Comparison of ENCODE assay signal across 27 cellular contexts in the genomic region with DNA sequence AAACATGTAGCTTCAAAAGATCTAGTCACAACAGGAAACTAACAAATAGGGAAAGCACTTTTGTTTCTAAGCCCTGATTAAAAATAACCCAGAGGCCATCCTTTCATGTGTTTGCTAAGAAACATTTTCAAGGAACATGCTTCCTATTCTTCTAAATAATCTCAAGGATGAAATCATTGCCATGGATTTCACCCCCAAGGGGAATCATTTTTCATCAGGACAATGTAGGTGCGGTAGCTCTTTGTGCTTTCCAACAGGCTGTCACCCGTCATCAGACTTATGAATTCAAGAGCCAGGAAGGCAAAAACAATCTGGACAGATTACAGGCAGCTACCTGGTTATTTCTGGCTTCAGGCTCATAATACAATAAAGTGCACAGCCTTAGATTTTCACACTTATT. TPM values are rescaled to one million over a fixed set of nuclear protein-coding genes. Genes with fewer than 3 reads are reported as not detected.
"Had no signal": no experiment of that assay in that cellular context is flagged by ENCODE, and none has a peak within 500 bp of the region (broad histone marks: within the 10 kb centered on the region; RNA-seq: fewer than 3 reads in every experiment).

No MANE protein-coding gene starts in this region.

- H3K27ac ChIP-seq: adrenal gland, body of pancreas, Peyer's patch, SJSA1 had no signal

- H3K9me3 Mint-ChIP-seq: activated naive CD8-positive, alpha-beta T cell treated with anti-CD3 and anti-CD28 coated beads, Interleukin-2, amount 10 ng/mL, durations not matched to agents 7 days and 5 days; T-helper 1 cell treated with Interleukin-12 subunit alpha and Interleukin-12 subunit beta and Interleukin-4 antibody, amounts not matched to agents 30 μg/mL and 1 μg/mL, for 36 hours; WTC11 had no signal

- H3K36me3 Mint-ChIP-seq: activated naive CD8-positive, alpha-beta T cell treated with anti-CD3 and anti-CD28 coated beads, Interleukin-2, amount 10 ng/mL, durations not matched to agents 7 days and 5 days; WTC11 had no signal

- ATAC-seq: activated CD8-positive, alpha-beta T cell treated with anti-CD3 and anti-CD28 coated beads, Interleukin-2, amount 10 ng/mL, durations not matched to agents 7 days and 5 days; body of pancreas; SK-N-SH treated with all-trans-retinoic acid at 6 μM for 48 hours; WTC11 had no signal

- H3K4me3 Mint-ChIP-seq: activated CD8-positive, alpha-beta T cell treated with anti-CD3 and anti-CD28 coated beads, Interleukin-2, amount 10 ng/mL, durations not matched to agents 7 days and 5 days; activated naive CD8-positive, alpha-beta T cell treated with anti-CD3 and anti-CD28 coated beads, Interleukin-2, amount 10 ng/mL, durations not matched to agents 7 days and 5 days; T-helper 1 cell treated with Interleukin-12 subunit alpha and Interleukin-12 subunit beta and Interleukin-4 antibody, amounts not matched to agents 30 μg/mL and 1 μg/mL, for 36 hours; WTC11 had no signal

- H3K4me3 ChIP-seq: adrenal gland, body of pancreas, MG63, Peyer's patch, SJSA1 had no signal

- H3K4me1 Mint-ChIP-seq: activated naive CD8-positive, alpha-beta T cell treated with anti-CD3 and anti-CD28 coated beads, Interleukin-2, amount 10 ng/mL, durations not matched to agents 7 days and 5 days had no signal

- DNase-seq: activated CD4-positive, alpha-beta T cell treated with anti-CD3 and anti-CD28 coated beads for 48 hours; activated CD4-positive, alpha-beta T cell treated with anti-CD3 and anti-CD28 coated beads, Interleukin-2, amount 50 U/mL, for 4 hours; activated CD4-positive, CD25-positive, alpha-beta regulatory T cell treated with anti-CD3 and anti-CD28 coated beads, Interleukin-2, amount 50 U/mL, for 72 hours; activated CD8-positive, alpha-beta memory T cell treated with anti-CD3 and anti-CD28 coated beads, Interleukin-2, amount 50 U/mL, for 48 hours; activated CD8-positive, alpha-beta T cell treated with anti-CD3 and anti-CD28 coated beads, Interleukin-2, amount 10 ng/mL, durations not matched to agents 7 days and 5 days; activated naive CD4-positive, alpha-beta T cell treated with anti-CD3 and anti-CD28 coated beads, Interleukin-2, amount 50 U/mL, for 16 hours; activated naive CD8-positive, alpha-beta T cell treated with anti-CD3 and anti-CD28 coated beads, Interleukin-2, amount 10 ng/mL, durations not matched to agents 7 days and 5 days; activated T-cell treated with anti-CD3 and anti-CD28 coated beads, Interleukin-2, amount 50 U/mL, for 1 hour; adrenal gland; aorta; body of pancreas; central memory CD4-positive, alpha-beta T cell; MG63; NCI-H1105; NCI-H1436; NCI-H1694 treated with DMSO at 0.1 percent for 48 hours; NCI-H2081; NCI-H2171; NCI-H345; NCI-H510A; NCI-H526 treated with DMSO at 0.1 percent for 48 hours; Peyer's patch; SHP77 had no signal

- H3K27me3 ChIP-seq: adrenal gland, body of pancreas, MG63, Peyer's patch, SJSA1 had no signal

- H3K27ac Mint-ChIP-seq: activated CD8-positive, alpha-beta T cell treated with anti-CD3 and anti-CD28 coated beads, Interleukin-2, amount 10 ng/mL, durations not matched to agents 7 days and 5 days; activated naive CD8-positive, alpha-beta T cell treated with anti-CD3 and anti-CD28 coated beads, Interleukin-2, amount 10 ng/mL, durations not matched to agents 7 days and 5 days; T-helper 1 cell treated with Interleukin-12 subunit alpha and Interleukin-12 subunit beta and Interleukin-4 antibody, amounts not matched to agents 30 μg/mL and 1 μg/mL, for 36 hours; WTC11 had no signal

RNA-seq across cellular contexts. Expression of a gene that starts 20.0 kb away (rescaled TPM):
- total RNA-seq: activated CD8-positive, alpha-beta T cell treated with anti-CD3 and anti-CD28 coated beads, Interleukin-2, amount 10 ng/mL, durations not matched to agents 7 days and 5 days; activated naive CD8-positive, alpha-beta T cell treated with anti-CD3 and anti-CD28 coated beads, Interleukin-2, amount 10 ng/mL, durations not matched to agents 7 days and 5 days; SJSA1 had no signal
